ENCODE assay signal across 1 cellular context in the genomic region with DNA sequence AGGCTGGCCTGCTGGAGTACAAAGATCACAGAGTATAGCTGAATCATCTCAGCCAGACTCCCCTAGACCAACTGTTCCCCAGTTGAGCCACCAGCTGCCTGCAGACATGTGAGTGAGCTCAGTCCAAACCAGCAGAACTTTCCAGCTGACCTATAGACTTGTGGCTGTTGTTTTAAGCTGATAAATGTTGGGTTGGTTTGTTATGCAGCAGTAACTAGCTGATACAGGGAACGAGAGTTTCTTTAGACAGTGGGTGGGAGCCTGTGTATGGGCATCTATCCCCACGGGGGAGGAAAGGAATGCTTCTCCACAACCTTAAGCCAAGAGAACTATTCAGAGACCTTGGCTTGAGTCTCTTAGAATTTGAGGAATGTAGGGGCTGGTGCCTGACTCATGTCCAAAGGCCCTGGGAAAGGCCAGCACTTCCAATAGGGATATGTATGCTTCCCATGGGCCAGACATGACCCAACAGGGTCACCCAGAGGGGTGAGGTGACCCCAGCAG.
TF ChIP-seq lines count a peak whose summit lies in the region.

No MANE protein-coding gene starts in this region.

TF ChIP-seq in HEK293T, 16 proteins besides CTCF, POLR2A, EP300 and RAD21 (continued from another document):
- TF ChIP-seq LEF1 (IDR thresholded peaks at IDR 0.05; ENCODE audit: borderline replicate concordance), result no peak
- TF ChIP-seq CTBP1 (IDR thresholded peaks at IDR 0.05; ENCODE audit: borderline replicate concordance), result no peak
